Comparison of ENCODE assay signal across 2 cellular contexts in genomic region chr6:164554700-164555479, GRCh38.
TF ChIP-seq lines count a peak whose summit lies in the region.

No MANE protein-coding gene starts in this region.

TF ChIP-seq in SK-N-SH, 30 proteins besides CTCF, POLR2A, EP300 and RAD21:
- no peak for TF ChIP-seq USF1 (IDR thresholded peaks at IDR 0.05; ENCODE audit: borderline replicate concordance, low read depth)
- TF ChIP-seq POLR2AphosphoS5 (IDR thresholded peaks at IDR 0.05; ENCODE audit: low read depth, low read length), result no peak
- TF ChIP-seq FOXM1 (IDR thresholded peaks at IDR 0.05; ENCODE audit: low read depth), result no peak
- TF ChIP-seq TAF1 (IDR thresholded peaks at IDR 0.05; ENCODE audit: borderline replicate concordance, low read depth, low read length), result no peak
- TF ChIP-seq RFX5 (IDR thresholded peaks at IDR 0.05; ENCODE audit: low read length), result no peak
- TF ChIP-seq CHD2 (IDR thresholded peaks at IDR 0.05; ENCODE audit: low read length, partially characterized antibody), result no peak
- no peak for TF ChIP-seq TCF12 (IDR thresholded peaks at IDR 0.05)
- TF ChIP-seq PBX3 (IDR thresholded peaks at IDR 0.05), result no peak
- TF ChIP-seq NFIC (IDR thresholded peaks at IDR 0.05; ENCODE audit: borderline replicate concordance), result no peak
- TF ChIP-seq ZBTB33 (IDR thresholded peaks at IDR 0.05; ENCODE audit: borderline replicate concordance, low read depth), result no peak
- TF ChIP-seq FOSL2 (IDR thresholded peaks at IDR 0.05; ENCODE audit: borderline replicate concordance, low read depth), result no peak

TF ChIP-seq in SK-N-SH treated with all-trans-retinoic acid at 6 μM for 48 hours, 23 proteins besides CTCF, POLR2A, EP300 and RAD21:
- no peak for TF ChIP-seq TSHZ2 (CRISPR knock-in tag; IDR thresholded peaks at IDR 0.05)
- no peak for TF ChIP-seq PATZ1 (CRISPR knock-in tag; IDR thresholded peaks at IDR 0.05; ENCODE audit: borderline replicate concordance)
- TF ChIP-seq PPARA (CRISPR knock-in tag; IDR thresholded peaks at IDR 0.05; ENCODE audit: borderline replicate concordance), result no peak
- TF ChIP-seq ZNF565 (CRISPR knock-in tag; conservative IDR thresholded peaks at IDR 0.05; ENCODE audit: low read depth), result no peak
- TF ChIP-seq OSR1 (CRISPR knock-in tag; IDR thresholded peaks at IDR 0.05), result no peak
- TF ChIP-seq RARB (CRISPR knock-in tag; IDR thresholded peaks at IDR 0.05), result no peak
- TF ChIP-seq SNAI2 (CRISPR knock-in tag; IDR thresholded peaks at IDR 0.05), result no peak
- TF ChIP-seq ZFP30 (CRISPR knock-in tag; IDR thresholded peaks at IDR 0.05), result no peak
